In the genomic region with DNA sequence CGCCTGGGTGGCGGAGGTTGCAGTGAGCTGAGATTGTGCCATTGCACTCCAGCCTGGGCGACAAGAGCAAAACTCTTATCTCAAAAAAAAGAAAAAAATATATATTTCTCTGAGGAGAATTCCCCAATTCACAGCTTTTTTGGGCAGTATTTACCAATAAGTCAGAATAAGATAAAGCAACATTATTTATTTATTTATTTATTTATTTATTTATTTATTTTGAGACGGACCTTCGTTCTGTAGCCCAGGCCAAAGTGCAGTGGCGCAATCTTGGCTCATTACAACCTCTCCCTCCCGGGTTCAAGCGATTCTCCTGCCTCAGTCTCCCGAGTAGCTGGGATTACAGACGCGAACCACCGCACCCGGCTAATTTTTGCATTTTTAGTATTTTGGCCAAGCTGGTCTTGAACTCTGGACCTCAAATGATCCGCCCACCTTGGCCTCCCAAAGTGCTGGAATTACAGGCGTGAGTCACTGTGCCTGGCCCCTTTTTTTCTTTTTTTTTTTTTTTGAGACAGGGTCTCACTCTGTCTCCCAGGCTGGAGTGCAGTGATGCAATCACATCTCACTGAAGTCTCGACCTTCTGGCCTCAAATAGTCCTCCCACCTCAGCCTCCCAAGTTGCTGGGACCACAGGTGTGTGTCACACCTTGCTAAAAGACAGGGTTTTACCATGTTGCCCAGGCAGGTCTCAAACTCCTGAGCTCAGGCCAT, we compare ENCODE assay signal across 2 cellular contexts.
TF ChIP-seq lines count a peak whose summit lies in the region.
"Not testable (repeated sequence)": the region's sequence is repeated elsewhere in the genome, so short reads cannot be mapped to it uniquely, and the experiment has no call there.

No MANE protein-coding gene starts in this region.

TF ChIP-seq in HEK293, 187 proteins besides CTCF, POLR2A, EP300 and RAD21 (continues in another document):
- TF ChIP-seq ZBTB21 (tag by site-specific recombination; IDR thresholded peaks at IDR 0.05) (peak; percentile 28; the same call in 1 of the 2 replicates), ZNF530 (tag by site-specific recombination; IDR thresholded peaks at IDR 0.05; ENCODE audit: low read depth) (0 out of 2 replicates have a peak, but pooled peaks have one; percentile 59), ZNF394 (tag by site-specific recombination; IDR thresholded peaks at IDR 0.05; ENCODE audit: borderline replicate concordance) (peak; percentile 95), ZEB2 (tag by site-specific recombination; IDR thresholded peaks at IDR 0.05) (peak; percentile 39; the same call in 1 of the 2 replicates), MYNN (tag by site-specific recombination; IDR thresholded peaks at IDR 0.05; ENCODE audit: borderline replicate concordance) (0 out of 2 replicates have a peak, but pooled peaks have one; percentile 21), ZNF629 (tag by site-specific recombination; IDR thresholded peaks at IDR 0.05) (peak; percentile 50; the same call in 1 of the 2 replicates), ZNF433 (tag by site-specific recombination; IDR thresholded peaks at IDR 0.05; ENCODE audit: low read depth) (peak; percentile 74), ZNF664 (tag by site-specific recombination; IDR thresholded peaks at IDR 0.05) (0 out of 2 replicates have a peak, but pooled peaks have one; percentile 36), ZBTB17 (tag by site-specific recombination; IDR thresholded peaks at IDR 0.05) (peak; percentile 13; the same call in 1 of the 2 replicates), ZNF510 (tag by site-specific recombination; IDR thresholded peaks at IDR 0.05; ENCODE audit: insufficient replicate concordance) (peak; percentile 55), GLI2 (tag by site-specific recombination; IDR thresholded peaks at IDR 0.05; ENCODE audit: borderline replicate concordance, low read depth) (peak; percentile 18; the same call in 1 of the 2 replicates), ZNF555 (tag by site-specific recombination; conservative IDR thresholded peaks at IDR 0.05) (peak; percentile 63), ZFHX2 (tag by site-specific recombination; conservative IDR thresholded peaks at IDR 0.05) (peak; percentile 80), ZNF223 (tag by site-specific recombination; IDR thresholded peaks at IDR 0.05) (0 out of 2 replicates have a peak, but pooled peaks have one; percentile 40), ZNF654 (tag by site-specific recombination; IDR thresholded peaks at IDR 0.05; ENCODE audit: low read depth) (peak; percentile 27; the same call in 1 of the 2 replicates), ZNF791 (tag by site-specific recombination; IDR thresholded peaks at IDR 0.05) (peak; percentile 31; the same call in 1 of the 2 replicates), ZNF560 (tag by site-specific recombination; IDR thresholded peaks at IDR 0.05; ENCODE audit: borderline replicate concordance) (peak; percentile 77), EGR2 (tag by site-specific recombination; IDR thresholded peaks at IDR 0.05; ENCODE audit: low read depth) (peak; percentile 38; the same call in 1 of the 2 replicates)
- TF ChIP-seq, protein P1, sequence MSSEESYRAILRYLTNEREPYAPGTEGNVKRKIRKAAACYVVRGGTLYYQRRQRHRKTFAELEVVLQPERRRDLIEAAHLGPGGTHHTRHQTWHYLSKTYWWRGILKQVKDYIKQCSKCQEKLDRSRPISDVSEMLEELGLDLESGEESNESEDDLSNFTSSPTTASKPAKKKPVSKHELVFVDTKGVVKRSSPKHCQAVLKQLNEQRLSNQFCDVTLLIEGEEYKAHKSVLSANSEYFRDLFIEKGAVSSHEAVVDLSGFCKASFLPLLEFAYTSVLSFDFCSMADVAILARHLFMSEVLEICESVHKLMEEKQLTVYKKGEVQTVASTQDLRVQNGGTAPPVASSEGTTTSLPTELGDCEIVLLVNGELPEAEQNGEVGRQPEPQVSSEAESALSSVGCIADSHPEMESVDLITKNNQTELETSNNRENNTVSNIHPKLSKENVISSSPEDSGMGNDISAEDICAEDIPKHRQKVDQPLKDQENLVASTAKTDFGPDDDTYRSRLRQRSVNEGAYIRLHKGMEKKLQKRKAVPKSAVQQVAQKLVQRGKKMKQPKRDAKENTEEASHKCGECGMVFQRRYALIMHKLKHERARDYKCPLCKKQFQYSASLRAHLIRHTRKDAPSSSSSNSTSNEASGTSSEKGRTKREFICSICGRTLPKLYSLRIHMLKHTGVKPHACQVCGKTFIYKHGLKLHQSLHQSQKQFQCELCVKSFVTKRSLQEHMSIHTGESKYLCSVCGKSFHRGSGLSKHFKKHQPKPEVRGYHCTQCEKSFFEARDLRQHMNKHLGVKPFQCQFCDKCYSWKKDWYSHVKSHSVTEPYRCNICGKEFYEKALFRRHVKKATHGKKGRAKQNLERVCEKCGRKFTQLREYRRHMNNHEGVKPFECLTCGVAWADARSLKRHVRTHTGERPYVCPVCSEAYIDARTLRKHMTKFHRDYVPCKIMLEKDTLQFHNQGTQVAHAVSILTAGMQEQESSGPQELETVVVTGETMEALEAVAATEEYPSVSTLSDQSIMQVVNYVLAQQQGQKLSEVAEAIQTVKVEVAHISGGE (tag by site-specific recombination; conservative IDR thresholded peaks at IDR 0.05; ENCODE audit: low read depth) = peak; percentile 61
- TF ChIP-seq, protein P2, sequence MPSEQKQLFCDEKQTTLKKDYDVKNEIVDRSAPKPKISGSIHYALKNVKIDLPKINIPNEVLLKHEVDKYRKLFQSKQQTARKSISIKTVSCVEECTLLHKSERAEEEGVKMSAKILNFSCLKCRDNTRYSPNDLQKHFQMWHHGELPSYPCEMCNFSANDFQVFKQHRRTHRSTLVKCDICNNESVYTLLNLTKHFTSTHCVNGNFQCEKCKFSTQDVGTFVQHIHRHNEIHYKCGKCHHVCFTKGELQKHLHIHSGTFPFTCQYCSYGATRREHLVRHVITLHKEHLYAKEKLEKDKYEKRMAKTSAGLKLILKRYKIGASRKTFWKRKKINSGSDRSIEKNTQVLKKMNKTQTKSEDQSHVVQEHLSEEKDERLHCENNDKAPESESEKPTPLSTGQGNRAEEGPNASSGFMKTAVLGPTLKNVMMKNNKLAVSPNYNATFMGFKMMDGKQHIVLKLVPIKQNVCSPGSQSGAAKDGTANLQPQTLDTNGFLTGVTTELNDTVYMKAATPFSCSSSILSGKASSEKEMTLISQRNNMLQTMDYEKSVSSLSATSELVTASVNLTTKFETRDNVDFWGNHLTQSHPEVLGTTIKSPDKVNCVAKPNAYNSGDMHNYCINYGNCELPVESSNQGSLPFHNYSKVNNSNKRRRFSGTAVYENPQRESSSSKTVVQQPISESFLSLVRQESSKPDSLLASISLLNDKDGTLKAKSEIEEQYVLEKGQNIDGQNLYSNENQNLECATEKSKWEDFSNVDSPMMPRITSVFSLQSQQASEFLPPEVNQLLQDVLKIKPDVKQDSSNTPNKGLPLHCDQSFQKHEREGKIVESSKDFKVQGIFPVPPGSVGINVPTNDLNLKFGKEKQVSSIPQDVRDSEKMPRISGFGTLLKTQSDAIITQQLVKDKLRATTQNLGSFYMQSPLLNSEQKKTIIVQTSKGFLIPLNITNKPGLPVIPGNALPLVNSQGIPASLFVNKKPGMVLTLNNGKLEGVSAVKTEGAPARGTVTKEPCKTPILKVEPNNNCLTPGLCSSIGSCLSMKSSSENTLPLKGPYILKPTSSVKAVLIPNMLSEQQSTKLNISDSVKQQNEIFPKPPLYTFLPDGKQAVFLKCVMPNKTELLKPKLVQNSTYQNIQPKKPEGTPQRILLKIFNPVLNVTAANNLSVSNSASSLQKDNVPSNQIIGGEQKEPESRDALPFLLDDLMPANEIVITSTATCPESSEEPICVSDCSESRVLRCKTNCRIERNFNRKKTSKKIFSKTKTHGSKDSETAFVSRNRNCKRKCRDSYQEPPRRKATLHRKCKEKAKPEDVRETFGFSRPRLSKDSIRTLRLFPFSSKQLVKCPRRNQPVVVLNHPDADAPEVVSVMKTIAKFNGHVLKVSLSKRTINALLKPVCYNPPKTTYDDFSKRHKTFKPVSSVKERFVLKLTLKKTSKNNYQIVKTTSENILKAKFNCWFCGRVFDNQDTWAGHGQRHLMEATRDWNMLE (tag by site-specific recombination; conservative IDR thresholded peaks at IDR 0.05; ENCODE audit: low read depth) = peak; percentile 90

TF ChIP-seq in K562, 482 proteins besides CTCF, POLR2A, EP300 and RAD21:
- TF ChIP-seq, protein P3, sequence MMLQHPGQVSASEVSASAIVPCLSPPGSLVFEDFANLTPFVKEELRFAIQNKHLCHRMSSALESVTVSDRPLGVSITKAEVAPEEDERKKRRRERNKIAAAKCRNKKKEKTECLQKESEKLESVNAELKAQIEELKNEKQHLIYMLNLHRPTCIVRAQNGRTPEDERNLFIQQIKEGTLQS (IDR thresholded peaks at IDR 0.05) = peak; percentile 74
- TF ChIP-seq, protein P3 (CRISPR knock-in tag; conservative IDR thresholded peaks at IDR 0.05) = not testable (repeated sequence)
- TF ChIP-seq SUPT5H (IDR thresholded peaks at IDR 0.05) (0 out of 2 replicates have a peak, but pooled peaks have one; percentile 38), EGR1 (conservative IDR thresholded peaks at IDR 0.05) (peak; percentile 74), CEBPG (CRISPR knock-in tag; IDR thresholded peaks at IDR 0.05) (peak; percentile 36; the same call in 1 of the 2 replicates), CEBPG (tag; conservative IDR thresholded peaks at IDR 0.05 in 1 of 2, IDR thresholded peaks at IDR 0.05 in 1 of 2) (0 out of 4 replicates have a peak, but pooled peaks of 1 of the 2 experiments have one; percentile 40), CEBPB (tag; IDR thresholded peaks at IDR 0.05) (peak; percentile 48), POLR2B (IDR thresholded peaks at IDR 0.05; ENCODE audit: low read depth, partially characterized antibody) (peak; percentile 25)
